ENCODE assay signal across 17 cellular contexts in genomic region chr5:11573140-11573800, GRCh38.
DNase-seq lines count a peak whose midpoint lies in the region; ATAC-seq and FAIRE-seq lines count a peak whose summit lies in the region.
"Had no signal": no experiment of that assay in that cellular context is flagged by ENCODE, and none has a peak within 500 bp of the region (broad histone marks: within the 10 kb centered on the region; RNA-seq: fewer than 3 reads in every experiment).

No MANE protein-coding gene starts in this region.

- FAIRE-seq in HTR-8/SVneo (lab: Jason Lieb, UNC) (peak; percentile 16), urothelium cell line (lab: Jason Lieb, UNC) (peak; percentile 90)
- FAIRE-seq: GM12891, GM18507 had no signal

- H3K4me1 Mint-ChIP-seq in immature natural killer cell = peaks cover 17% of the 10 kb centered on the region in 2 donors
- H3K4me1 Mint-ChIP-seq: CD4-positive, alpha-beta memory T cell had no signal

- ATAC-seq in GM21576 (IDR thresholded peaks at IDR 0.05; ENCODE audit: unreplicated experiment) = no peak

- peaks cover 0 to 3% (median 0%) of the 10 kb centered on the region in 3 donors for H3K27me3 Mint-ChIP-seq in immature natural killer cell (ENCODE audit: low read depth in 3 of 3)
- H3K27me3 Mint-ChIP-seq: CD4-positive, alpha-beta memory T cell had no signal

- no peaks in the 10 kb centered on the region for H3K36me3 Mint-ChIP-seq in immature natural killer cell
- H3K36me3 Mint-ChIP-seq: CD4-positive, alpha-beta memory T cell had no signal

- no peak overlapping the region for H3K27ac Mint-ChIP-seq in immature natural killer cell
- H3K27ac Mint-ChIP-seq: CD4-positive, alpha-beta memory T cell; HFFc6 had no signal

- H3K9me3 Mint-ChIP-seq in immature natural killer cell = no peaks in the 10 kb centered on the region
- H3K9me3 Mint-ChIP-seq: CD4-positive, alpha-beta memory T cell had no signal

- H3K4me3 Mint-ChIP-seq in immature natural killer cell = no peak overlapping the region
- H3K4me3 Mint-ChIP-seq: CD4-positive, alpha-beta memory T cell; HFFc6 had no signal

- DNase-seq in HTR-8/SVneo (ENCODE audit: insufficient read length, low spot score) (no peak), M059J (ENCODE audit: low read depth) (peak; percentile 19), astrocyte of the hippocampus (ENCODE audit: low read depth, low spot score) (peak; percentile 23), urothelium cell line (ENCODE audit: low spot score) (no peak), immature natural killer cell (no peak)
- DNase-seq: C1 segment of cervical spinal cord; Calu3; CD4-positive, alpha-beta memory T cell; COR-L47; DMS53; DMS79 treated with DMSO at 0.1 percent for 48 hours; GF-D8; GOT3; HFFc6 had no signal

Comparison
In these comparisons a context has a peak if more than half of its experiments do, and no peak if none do; other contexts are left out.
1. DNase-seq: peak in M059J (single experiment) and astrocyte of the hippocampus (single experiment); none in HTR-8/SVneo (single experiment), urothelium cell line (single experiment) and immature natural killer cell (0 of 3).